31 cellular contexts compared by ENCODE assay signal in the genomic region with DNA sequence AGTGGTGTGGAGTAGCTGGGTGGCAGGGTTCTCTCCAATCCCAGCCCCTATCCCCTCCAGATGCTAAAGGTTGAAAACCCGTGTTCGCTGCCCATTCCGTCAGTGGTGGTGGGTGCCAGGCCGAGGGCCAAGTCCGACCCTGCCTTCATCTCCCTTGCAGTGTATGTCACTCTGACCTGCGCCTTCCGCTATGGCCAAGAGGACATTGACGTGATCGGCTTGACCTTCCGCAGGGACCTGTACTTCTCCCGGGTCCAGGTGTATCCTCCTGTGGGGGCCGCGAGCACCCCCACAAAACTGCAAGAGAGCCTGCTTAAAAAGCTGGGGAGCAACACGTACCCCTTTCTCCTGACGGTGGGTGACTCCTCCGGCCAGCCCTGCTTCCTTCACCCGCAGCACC. TPM values are rescaled to one million over a fixed set of nuclear protein-coding genes. Genes with fewer than 3 reads are reported as not detected.
"Had no signal": no experiment of that assay in that cellular context is flagged by ENCODE, and none has a peak within 500 bp of the region (broad histone marks: within the 10 kb centered on the region; RNA-seq: fewer than 3 reads in every experiment).

No MANE protein-coding gene starts in this region.

- H3K4me3 Mint-ChIP-seq: dendritic cell treated with granulocyte-macrophage colony-stimulating factor and Interleukin-4, amounts not matched to agents 40 ng/mL and 50 ng/mL, for 4 days; effector memory CD8-positive, alpha-beta T cell; endodermal cell; mesothelial cell of epicardium had no signal

- H3K4me3 ChIP-seq: colonic mucosa, esophagus squamous epithelium, gastrocnemius medialis, heart right ventricle, left lung, lower lobe of right lung, mucosa of descending colon had no signal

- H3K4me1 Mint-ChIP-seq: mesothelial cell of epicardium had no signal

- H3K9me3 ChIP-seq: colonic mucosa, esophagus squamous epithelium, gastrocnemius medialis, heart right ventricle, left lung, lower lobe of right lung, mucosa of descending colon had no signal

- H3K27ac Mint-ChIP-seq: dendritic cell treated with granulocyte-macrophage colony-stimulating factor and Interleukin-4, amounts not matched to agents 40 ng/mL and 50 ng/mL, for 4 days; endodermal cell; mesothelial cell of epicardium had no signal

- DNase-seq: colonic mucosa; cortex of kidney; effector CD8-positive, alpha-beta T cell; effector memory CD8-positive, alpha-beta T cell; endodermal cell; erythroblast; esophagus squamous epithelium; foreskin fibroblast; foreskin melanocyte; gastrocnemius medialis; glutamatergic neuron; head of caudate nucleus; heart right ventricle; hippocampal formation; left cardiac atrium; left lung; left ventricle myocardium superior; lower lobe of right lung; mesenchymal stem cell; mucosa of descending colon; naive B cell had no signal

- H3K27me3 Mint-ChIP-seq: dendritic cell treated with granulocyte-macrophage colony-stimulating factor and Interleukin-4, amounts not matched to agents 40 ng/mL and 50 ng/mL, for 4 days; naive B cell had no signal

- H3K4me1 ChIP-seq: colonic mucosa, esophagus squamous epithelium, gastrocnemius medialis, heart right ventricle, left lung, lower lobe of right lung had no signal

- H3K36me3 ChIP-seq: colonic mucosa, esophagus squamous epithelium, gastrocnemius medialis, heart right ventricle, left lung, lower lobe of right lung had no signal

- ATAC-seq: effector memory CD8-positive, alpha-beta T cell; esophagus mucosa; gastrocnemius medialis; heart right ventricle; left cardiac atrium; left lung; left ventricle myocardium superior; lower lobe of right lung; mucosa of descending colon had no signal

- H3K27me3 ChIP-seq: colonic mucosa, gastrocnemius medialis, left lung had no signal

- H3K36me3 Mint-ChIP-seq: mesothelial cell of epicardium, naive B cell had no signal

- H3K9me3 Mint-ChIP-seq: dendritic cell treated with granulocyte-macrophage colony-stimulating factor and Interleukin-4, amounts not matched to agents 40 ng/mL and 50 ng/mL, for 4 days; effector memory CD8-positive, alpha-beta T cell; endodermal cell had no signal

- H3K27ac ChIP-seq: colonic mucosa, epithelial cell of prostate, esophagus squamous epithelium, gastrocnemius medialis, heart right ventricle, left lung, lower lobe of right lung had no signal

RNA-seq across cellular contexts. Expression of gene SAG, which starts 12.9 kb away (rescaled TPM):
- total RNA-seq: endodermal cell, esophagus mucosa, esophagus squamous epithelium, glomerular endothelial cell, heart right ventricle, kidney epithelial cell, left cardiac atrium, left lung, left ventricle myocardium superior, lower leg skin, lower lobe of right lung, lung microvascular endothelial cell, mesenteric fat pad, mesothelial cell of epicardium, myocyte had no signal
